In genomic region chr9:7799934-7800285, GRCh38 we compare ENCODE assay signal across 1 cellular context.
TF ChIP-seq lines count a peak whose summit lies in the region.

No MANE protein-coding gene starts in this region.

TF ChIP-seq in HCT116, 20 proteins besides CTCF, POLR2A, EP300 and RAD21 (continued from another document):
- no peak for TF ChIP-seq REST (IDR thresholded peaks at IDR 0.05; ENCODE audit: low read depth)
- no peak for TF ChIP-seq SP1 (IDR thresholded peaks at IDR 0.05; ENCODE audit: low read depth)
- no peak for TF ChIP-seq ZNF274 (IDR thresholded peaks at IDR 0.05; ENCODE audit: low read depth, low read length)
- no peak for TF ChIP-seq EGR1 (IDR thresholded peaks at IDR 0.05; ENCODE audit: low read depth)
- no peak for TF ChIP-seq ZFX (IDR thresholded peaks at IDR 0.05)
- no peak for TF ChIP-seq CEBPB (IDR thresholded peaks at IDR 0.05; ENCODE audit: low read depth)
- TF ChIP-seq ATF3 (IDR thresholded peaks at IDR 0.05): no peak
